In genomic region chr2:23460228-23460627, GRCh38 we compare ENCODE assay signal across 9 cellular contexts.
DNase-seq lines count a peak whose midpoint lies in the region; ATAC-seq and TF ChIP-seq lines count a peak whose summit lies in the region.
"Had no signal": no experiment of that assay in that cellular context is flagged by ENCODE, and none has a peak within 500 bp of the region (broad histone marks: within the 10 kb centered on the region; RNA-seq: fewer than 3 reads in every experiment).

No MANE protein-coding gene starts in this region.

- peaks cover 5% of the 10 kb centered on the region for H3K27me3 ChIP-seq in Loucy (ENCODE audit: insufficient read depth, low read length, poor library complexity, severe bottlenecking)

- no peak overlapping the region for H3K9ac ChIP-seq in Loucy (ENCODE audit: low read depth, low read length, poor library complexity, severe bottlenecking)

- POLR2A ChIA-PET in AG04449 (lab: Yijun Ruan, JAX) = no interaction called here

- H3K27ac Mint-ChIP-seq in stimulated activated memory B cell treated with anti-CD40 and anti-IgM and Interleukin-4, amounts not matched to agents 10 μg/mL and 1 μg/mL and 100 μg/mL, for 72 hours = no peak overlapping the region
- H3K27ac Mint-ChIP-seq in activated naive CD4-positive, alpha-beta T cell treated with anti-CD3 and anti-CD28 coated beads, Interleukin-2, amount 10 ng/mL, durations not matched to agents 7 days and 5 days = no peak overlapping the region

- H3K4me2 ChIP-seq in Loucy (ENCODE audit: low read depth, low read length, poor library complexity, severe bottlenecking) = no peak overlapping the region

- H3K9me2 ChIP-seq in Loucy (replicated peaks; ENCODE audit: low read depth, low read length) = no peaks in the 10 kb centered on the region

- H3K4me3 Mint-ChIP-seq in stimulated activated memory B cell treated with anti-CD40 and anti-IgM and Interleukin-4, amounts not matched to agents 10 μg/mL and 1 μg/mL and 100 μg/mL, for 72 hours = no peak overlapping the region
- no peak overlapping the region for H3K4me3 Mint-ChIP-seq in activated naive CD4-positive, alpha-beta T cell treated with anti-CD3 and anti-CD28 coated beads, Interleukin-2, amount 10 ng/mL, durations not matched to agents 7 days and 5 days

- H2AFZ ChIP-seq in Loucy (ENCODE audit: low read length) = no peak overlapping the region

- TF ChIP-seq CTCF in AG04449 (IDR thresholded peaks at IDR 0.05; ENCODE audit: insufficient read depth, low read length, missing control alignments) (peak; percentile 39), Loucy (conservative IDR thresholded peaks at IDR 0.05; ENCODE audit: low read length) (peak; percentile 82), fibroblast of mammary gland (conservative IDR thresholded peaks at IDR 0.05; ENCODE audit: control insufficient read depth, insufficient read depth, low read depth, low read length) (peak; percentile 83)

- DNase-seq in AG04449 (ENCODE audit: low read depth, low spot score) (no peak), fibroblast of mammary gland (ENCODE audit: low read depth) (peak; percentile 58), SHP77 (lab: John Stamatoyannopoulos, UW) (no peak)
- DNase-seq in activated naive CD4-positive, alpha-beta T cell treated with anti-CD3 and anti-CD28 coated beads, Interleukin-2, amount 10 ng/mL, durations not matched to agents 7 days and 5 days = no peak
- DNase-seq: activated CD8-positive, alpha-beta memory T cell treated with anti-CD3 and anti-CD28 coated beads, Interleukin-2, amount 50 U/mL, for 4 hours had no signal

- CTCF ChIA-PET in AG04449 (lab: Yijun Ruan, JAX) = interaction anchor here (1.0 to 4.3 kb wide), 10 partner anchors 8 to 304 kb away, joined by 3 to 22 read pairs (median 4); no protein-coding TSS in a partner anchor
- CTCF ChIA-PET in activated naive CD4-positive, alpha-beta T cell treated with anti-CD3 and anti-CD28 coated beads, Interleukin-2, amount 10 ng/mL, durations not matched to agents 7 days and 5 days (lab: Charles Lee) = interaction anchor here (0.8 to 1.9 kb wide), 5 partner anchors 9 to 260 kb away, joined by 3 to 4 read pairs (median 3); no protein-coding TSS in a partner anchor

- H3K36me3 ChIP-seq in Loucy (ENCODE audit: insufficient read depth, low read length) = no peaks in the 10 kb centered on the region

- no peaks in the 10 kb centered on the region for H3K4me1 ChIP-seq in Loucy (ENCODE audit: insufficient read depth, low read length, poor library complexity, severe bottlenecking)

- ATAC-seq in GM18858 (IDR thresholded peaks at IDR 0.05; ENCODE audit: unreplicated experiment) (peak; percentile 49), GM21526 (IDR thresholded peaks at IDR 0.05; ENCODE audit: low FRiP score, unreplicated experiment) (no peak)
- no peak for ATAC-seq in stimulated activated memory B cell treated with anti-CD40 and anti-IgM and Interleukin-4, amounts not matched to agents 10 μg/mL and 1 μg/mL and 100 μg/mL, for 72 hours

- H3K27me3 Mint-ChIP-seq in stimulated activated memory B cell treated with anti-CD40 and anti-IgM and Interleukin-4, amounts not matched to agents 10 μg/mL and 1 μg/mL and 100 μg/mL, for 72 hours = peaks cover under 1% of the 10 kb centered on the region
- H3K27me3 Mint-ChIP-seq in activated naive CD4-positive, alpha-beta T cell treated with anti-CD3 and anti-CD28 coated beads, Interleukin-2, amount 10 ng/mL, durations not matched to agents 7 days and 5 days = peaks cover 55% of the 10 kb centered on the region

- H3K4me3 ChIP-seq in AG04449 (ENCODE audit: low read depth, low read length) (no peak overlapping the region), Loucy (ENCODE audit: low read length, poor library complexity, severe bottlenecking) (no peak overlapping the region), fibroblast of mammary gland (ENCODE audit: control insufficient read depth, low read depth, low read length) (no peak overlapping the region)

- no peaks in the 10 kb centered on the region for H3K79me2 ChIP-seq in Loucy (ENCODE audit: insufficient read depth, low read length)

- no peaks in the 10 kb centered on the region for H4K20me1 ChIP-seq in Loucy (ENCODE audit: insufficient read depth, low read length, poor library complexity, severe bottlenecking)

- no peaks in the 10 kb centered on the region for H3F3A ChIP-seq in Loucy (ENCODE audit: low read depth)

- H3K9me3 ChIP-seq in Loucy (ENCODE audit: insufficient read depth, low read depth, low read length) = no peaks in the 10 kb centered on the region

- no peaks in the 10 kb centered on the region for H3K9me3 Mint-ChIP-seq in stimulated activated memory B cell treated with anti-CD40 and anti-IgM and Interleukin-4, amounts not matched to agents 10 μg/mL and 1 μg/mL and 100 μg/mL, for 72 hours
- no peaks in the 10 kb centered on the region for H3K9me3 Mint-ChIP-seq in activated naive CD4-positive, alpha-beta T cell treated with anti-CD3 and anti-CD28 coated beads, Interleukin-2, amount 10 ng/mL, durations not matched to agents 7 days and 5 days

- H3K36me3 Mint-ChIP-seq in stimulated activated memory B cell treated with anti-CD40 and anti-IgM and Interleukin-4, amounts not matched to agents 10 μg/mL and 1 μg/mL and 100 μg/mL, for 72 hours = no peaks in the 10 kb centered on the region
- no peaks in the 10 kb centered on the region for H3K36me3 Mint-ChIP-seq in activated naive CD4-positive, alpha-beta T cell treated with anti-CD3 and anti-CD28 coated beads, Interleukin-2, amount 10 ng/mL, durations not matched to agents 7 days and 5 days

- H3K4me1 Mint-ChIP-seq in stimulated activated memory B cell treated with anti-CD40 and anti-IgM and Interleukin-4, amounts not matched to agents 10 μg/mL and 1 μg/mL and 100 μg/mL, for 72 hours = no peaks in the 10 kb centered on the region
- peaks cover 6% of the 10 kb centered on the region for H3K4me1 Mint-ChIP-seq in activated naive CD4-positive, alpha-beta T cell treated with anti-CD3 and anti-CD28 coated beads, Interleukin-2, amount 10 ng/mL, durations not matched to agents 7 days and 5 days
